8 cellular contexts compared by ENCODE assay signal in genomic region chr21:46286668-46286982, GRCh38. TPM values are rescaled to one million over a fixed set of nuclear protein-coding genes. Genes with fewer than 3 reads are reported as not detected.
DNase-seq lines count a peak whose midpoint lies in the region; ATAC-seq and TF ChIP-seq lines count a peak whose summit lies in the region.

No MANE protein-coding gene starts in this region.

- H3K4me1 ChIP-seq in GM23248 (ENCODE audit: insufficient read depth) = peaks cover 37% of the 10 kb centered on the region
- peaks cover 19% of the 10 kb centered on the region for H3K4me1 ChIP-seq in testis

- peak overlapping the region; percentile 76 for H3K27ac ChIP-seq in GM23248
- peak overlapping the region; percentile 97 for H3K27ac ChIP-seq in layer of hippocampus (ENCODE audit: low read depth, low read length)
- H3K27ac ChIP-seq in testis = peak overlapping the region; percentile 95

- H3K4me3 ChIP-seq in AG04449 (ENCODE audit: low read depth, low read length) (peak overlapping the region; percentile 77), GM23248 (peak overlapping the region; percentile 90), testis (peak overlapping the region; percentile 85 to 96)

- no peaks in the 10 kb centered on the region for H3K9me3 ChIP-seq in GM23248 (ENCODE audit: low read depth)
- H3K9me3 ChIP-seq in testis = no peaks in the 10 kb centered on the region

- H3F3A ChIP-seq in GM23248 (ENCODE audit: insufficient read depth) = peaks cover 25% of the 10 kb centered on the region

- peak overlapping the region; percentile 96 for H2AFZ ChIP-seq in GM23248

- CTCF ChIA-PET in AG04449 (lab: Yijun Ruan, JAX) = interaction anchor here (1.8 kb wide), 1 partner anchor 12 kb away, joined by 6 read pairs; no protein-coding TSS in a partner anchor

- peaks cover 10% of the 10 kb centered on the region; the same call in 1 of the 2 replicates for H3K36me3 ChIP-seq in GM23248 (ENCODE audit: low read depth)
- H3K36me3 ChIP-seq in testis (ENCODE audit: low read depth, missing control alignments) = no peaks in the 10 kb centered on the region

- no peaks in the 10 kb centered on the region for H3K9me3 Mint-ChIP-seq in activated naive CD4-positive, alpha-beta T cell treated with anti-CD3 and anti-CD28 coated beads, Interleukin-2, amount 50 U/mL, for 72 hours

- no peak for TF ChIP-seq POLR2A in testis (IDR thresholded peaks at IDR 0.05)

- ATAC-seq in activated naive CD4-positive, alpha-beta T cell treated with anti-CD3 and anti-CD28 coated beads, Interleukin-2, amount 50 U/mL, for 72 hours = peak; percentile 24 to 28
- ATAC-seq in GM21515 (IDR thresholded peaks at IDR 0.05; ENCODE audit: unreplicated experiment) = no peak

- H3K9ac ChIP-seq in GM23248 = peak overlapping the region; percentile 88

- intact Hi-C loops in testis (cut with DNase I; ENCODE audit: low total_unique reads) = no loop called here

- H3K4me2 ChIP-seq in GM23248 (ENCODE audit: unreplicated experiment) = peak overlapping the region; percentile 95

- POLR2A ChIA-PET in AG04449 (lab: Yijun Ruan, JAX) = interaction anchor here (1.0 kb wide), 1 partner anchor 36 kb away, joined by 4 read pairs; no protein-coding TSS in a partner anchor

- H3K27me3 ChIP-seq in GM23248 (replicated peaks; ENCODE audit: insufficient read depth) = no peaks in the 10 kb centered on the region
- H3K27me3 ChIP-seq in layer of hippocampus (ENCODE audit: control insufficient read depth, insufficient read depth, low read length) = no peaks in the 10 kb centered on the region
- H3K27me3 ChIP-seq in testis = no peaks in the 10 kb centered on the region

- peak overlapping the region; percentile 86 to 99 for H3K27ac Mint-ChIP-seq in activated naive CD4-positive, alpha-beta T cell treated with anti-CD3 and anti-CD28 coated beads, Interleukin-2, amount 50 U/mL, for 72 hours

- H3K36me3 Mint-ChIP-seq in activated naive CD4-positive, alpha-beta T cell treated with anti-CD3 and anti-CD28 coated beads, Interleukin-2, amount 50 U/mL, for 72 hours = peaks cover 25 to 26% of the 10 kb centered on the region in 2 donors

- DNase-seq in AG04449 (ENCODE audit: low read depth, low spot score) (no peak), GM23248 (no peak), testis (no peak)
- DNase-seq in activated naive CD4-positive, alpha-beta T cell treated with anti-CD3 and anti-CD28 coated beads, Interleukin-2, amount 50 U/mL, for 72 hours (ENCODE audit: low spot score in 2 of 2) = no peak
- DNase-seq in central memory CD4-positive, alpha-beta T cell = no peak
- DNase-seq in stimulated activated CD8-positive, alpha-beta memory T cell treated with anti-CD3 and anti-CD28 coated beads, Interleukin-4, amount 100 ng/mL, for 48 hours = no peak

- no peaks in the 10 kb centered on the region for H4K20me1 ChIP-seq in GM23248 (ENCODE audit: insufficient read depth)

- in situ Hi-C loops in GM23248 (cut with MboI) = no loop called here

- WGBS in GM23248 (ENCODE audit: low coverage in 1 of 2, low lambda C conversion rate in 2 of 2, missing lambda C conversion rate in 2 of 2), 2 experiments = 1% methylated on average over 12 of the region's 12 CpGs
- WGBS in testis, 2 donors = 0 to 1% methylated on average over 12 of the region's 12 CpGs

- peaks cover 82% of the 10 kb centered on the region for H3K79me2 ChIP-seq in GM23248 (ENCODE audit: insufficient read depth)

- TF ChIP-seq CTCF in AG04449 (IDR thresholded peaks at IDR 0.05; ENCODE audit: insufficient read depth, low read length, missing control alignments) (no peak), testis (IDR thresholded peaks at IDR 0.05) (peak in 1 of 3 experiments; percentile 5)

- H3K9me2 ChIP-seq in GM23248 (ENCODE audit: insufficient read depth) = no peaks in the 10 kb centered on the region

RNA-seq across cellular contexts. Expression of gene YBEY, which starts 0.5 kb away (rescaled TPM):
- total RNA-seq in GM23248 (2014; rRNA removed; shearing (Covaris generic)) = 16.4 and 21.2 TPM in 2 replicates
- 17.5 and 19.1 TPM in 2 replicates for polyA plus RNA-seq in GM23248 (2016; fragmentation: Nextera tagmentation; extraction: Ambion mirVana)
- 10 to 100 TPM in 1 of 2 donors, 1 to 10 TPM in 1; 9.1 to 10.4 TPM for total RNA-seq in activated naive CD4-positive, alpha-beta T cell treated with anti-CD3 and anti-CD28 coated beads, Interleukin-2, amount 50 U/mL, for 72 hours
- 10 to 100 TPM; 50.7 to 55.0 TPM for total RNA-seq in testis
- polyA plus RNA-seq in testis (ENCODE audit: insufficient read depth, low read depth, low replicate concordance) = 141 TPM

RNA-seq across cellular contexts. Expression of gene MCM3AP, which starts 1.2 kb away (rescaled TPM):
- 56.1 and 64.1 TPM in 2 replicates for total RNA-seq in GM23248 (2014; rRNA removed; shearing (Covaris generic))
- polyA plus RNA-seq in GM23248 (2016; fragmentation: Nextera tagmentation; extraction: Ambion mirVana) = 30.9 and 32.7 TPM in 2 replicates
- 100 to 1,000 TPM; 105 to 119 TPM for total RNA-seq in activated naive CD4-positive, alpha-beta T cell treated with anti-CD3 and anti-CD28 coated beads, Interleukin-2, amount 50 U/mL, for 72 hours
- total RNA-seq in testis = 100 to 1,000 TPM; 107 to 136 TPM
- 68.3 TPM for polyA plus RNA-seq in testis (ENCODE audit: insufficient read depth, low read depth, low replicate concordance)

RNA-seq across cellular contexts. Expression of gene C21orf58, which starts 37.0 kb away (rescaled TPM):
- 4.2 and 7.0 TPM in 2 replicates for total RNA-seq in GM23248 (2014; rRNA removed; shearing (Covaris generic))
- polyA plus RNA-seq in GM23248 (2016; fragmentation: Nextera tagmentation; extraction: Ambion mirVana) (3.2 and 3.7 TPM in 2 replicates), testis (ENCODE audit: insufficient read depth, low read depth, low replicate concordance) (13.6 TPM)
- total RNA-seq in activated naive CD4-positive, alpha-beta T cell treated with anti-CD3 and anti-CD28 coated beads, Interleukin-2, amount 50 U/mL, for 72 hours = 10 to 100 TPM; 20.7 to 36.0 TPM
- total RNA-seq in testis = 10 to 100 TPM; 13.7 to 21.6 TPM

RNA-seq across cellular contexts. Expression of gene PCNT, which starts 37.3 kb away (rescaled TPM):
- 14.9 and 26.7 TPM in 2 replicates for total RNA-seq in GM23248 (2014; rRNA removed; shearing (Covaris generic))
- polyA plus RNA-seq in GM23248 (2016; fragmentation: Nextera tagmentation; extraction: Ambion mirVana) = 21.8 and 23.8 TPM in 2 replicates
- 10 to 100 TPM; 52.8 to 63.4 TPM for total RNA-seq in activated naive CD4-positive, alpha-beta T cell treated with anti-CD3 and anti-CD28 coated beads, Interleukin-2, amount 50 U/mL, for 72 hours
- total RNA-seq in testis = 100 to 1,000 TPM; 116 to 169 TPM
- polyA plus RNA-seq in testis (ENCODE audit: insufficient read depth, low read depth, low replicate concordance) = 44.7 TPM

RNA-seq across cellular contexts. Expression of gene LSS, which starts 58.1 kb away (rescaled TPM):
- 41.1 and 45.7 TPM in 2 replicates for total RNA-seq in GM23248 (2014; rRNA removed; shearing (Covaris generic))
- polyA plus RNA-seq in GM23248 (2016; fragmentation: Nextera tagmentation; extraction: Ambion mirVana) (26.8 and 28.0 TPM in 2 replicates), testis (ENCODE audit: insufficient read depth, low read depth, low replicate concordance) (35.6 TPM)
- 10 to 100 TPM; 17.8 to 26.2 TPM for total RNA-seq in activated naive CD4-positive, alpha-beta T cell treated with anti-CD3 and anti-CD28 coated beads, Interleukin-2, amount 50 U/mL, for 72 hours
- 100 to 1,000 TPM; 126 to 152 TPM for total RNA-seq in testis
